In genomic region chr1:145281037-145281727, GRCh38 we compare ENCODE assay signal across 8 cellular contexts. TPM values are rescaled to one million over a fixed set of nuclear protein-coding genes. Genes with fewer than 3 reads are reported as not detected.
DNase-seq lines count a peak whose midpoint lies in the region; ATAC-seq, FAIRE-seq and TF ChIP-seq lines count a peak whose summit lies in the region.
"Not testable (repeated sequence)": the region's sequence is repeated elsewhere in the genome, so short reads cannot be mapped to it uniquely, and the experiment has no call there.

No MANE protein-coding gene starts in this region.

- H3K27ac ChIP-seq in pancreas (peak overlapping the region; percentile 35 to 88 (median 78)), thoracic aorta (peak overlapping the region; percentile 70 to 73)

- not testable (repeated sequence) for H3K9me3 ChIP-seq in pancreas, thoracic aorta

- not testable (repeated sequence) for H3K9me3 Mint-ChIP-seq in activated naive CD8-positive, alpha-beta T cell (ENCODE audit: low read depth); glutamatergic neuron (ENCODE audit: unreplicated experiment)

- not testable (repeated sequence) for H3K36me3 ChIP-seq in pancreas, thoracic aorta

- H3K27me3 Mint-ChIP-seq in activated naive CD8-positive, alpha-beta T cell = not testable (repeated sequence)
- peaks cover 11% of the 10 kb centered on the region for H3K27me3 Mint-ChIP-seq in glutamatergic neuron (ENCODE audit: unreplicated experiment)

- not testable (repeated sequence) for H3K36me3 Mint-ChIP-seq in activated naive CD8-positive, alpha-beta T cell; glutamatergic neuron (ENCODE audit: unreplicated experiment)

- intact Hi-C loops in pancreas (cut with DNase I) = not testable (repeated sequence)

- H3K4me1 Mint-ChIP-seq in activated naive CD8-positive, alpha-beta T cell (ENCODE audit: low read depth); glutamatergic neuron (ENCODE audit: low read depth, unreplicated experiment): not testable (repeated sequence)

- DNase-seq in GM13977 (ENCODE audit: low spot score) = peak; percentile 74
- peak; percentile 81 for DNase-seq in NCI-H1436 (lab: John Stamatoyannopoulos, UW)
- peak; percentile 99 for DNase-seq in SKM-1 treated with dmso at 0.1 percent for 144 hours (lab: John Stamatoyannopoulos, UW; ENCODE audit: unreplicated experiment)
- peak; percentile 63 for DNase-seq in glutamatergic neuron
- DNase-seq in pancreas = peak; percentile 69 to 91 (median 78)
- DNase-seq in thoracic aorta (ENCODE audit: low spot score) = not testable (repeated sequence)

- WGBS in pancreas, 2 donors = 0 to 1% methylated on average over 27 to 34 of the region's 34 CpGs

- H3K27ac Mint-ChIP-seq in activated naive CD8-positive, alpha-beta T cell = peak overlapping the region; percentile 95
- H3K27ac Mint-ChIP-seq in glutamatergic neuron (ENCODE audit: unreplicated experiment) = peak overlapping the region; percentile 97

- H3K4me3 Mint-ChIP-seq in activated naive CD8-positive, alpha-beta T cell = peak overlapping the region; percentile 79
- H3K4me3 Mint-ChIP-seq in glutamatergic neuron (ENCODE audit: unreplicated experiment) = peak overlapping the region; percentile 85

- ATAC-seq in HG02763 (IDR thresholded peaks at IDR 0.05; ENCODE audit: unreplicated experiment) (peak; percentile 75), pancreas (peak; percentile 73 to 87 (median 80)), thoracic aorta (ENCODE audit: insufficient number of reproducible peaks, low FRiP score, low read depth) (peak; percentile 89)

- H3K27me3 ChIP-seq in pancreas; thoracic aorta (replicated peaks; ENCODE audit: insufficient read depth): not testable (repeated sequence)

- FAIRE-seq in pancreas (lab: Jason Lieb, UNC) = not testable (repeated sequence)

- not testable (repeated sequence) for TF ChIP-seq CTCF in GM13977 (IDR thresholded peaks at IDR 0.05; ENCODE audit: extremely low read depth, insufficient read depth, missing control alignments); glutamatergic neuron (IDR thresholded peaks at IDR 0.05; ENCODE audit: partially characterized antibody, unreplicated experiment); pancreas (IDR thresholded peaks at IDR 0.05); thoracic aorta (IDR thresholded peaks at IDR 0.05)

- H3K4me3 ChIP-seq in pancreas = peak overlapping the region in 2 of 4 donors; percentile 33 to 38
- peak overlapping the region; percentile 72 for H3K4me3 ChIP-seq in thoracic aorta

- in situ Hi-C loops in GM13977 (cut with MboI; ENCODE audit: low pct_unique_long_range_greater_than_20kb, low sequenced_read_pairs, unreplicated experiment) = not testable (repeated sequence)

- not testable (repeated sequence) for H3K4me1 ChIP-seq in pancreas; thoracic aorta (ENCODE audit: control insufficient read depth in 1 of 2, low read depth in 2 of 2)

RNA-seq across cellular contexts. Expression of gene PPIAL4D, which starts 39.2 kb away (rescaled TPM):
- total RNA-seq in glutamatergic neuron (ENCODE audit: unreplicated experiment) = not detected
- total RNA-seq in pancreas = not detected
- polyA plus RNA-seq in pancreas = not detected
- not detected for total RNA-seq in thoracic aorta
